ENCODE assay signal across 34 cellular contexts in genomic region chr1:172997941-172998361, GRCh38. TPM values are rescaled to one million over a fixed set of nuclear protein-coding genes. Genes with fewer than 3 reads are reported as not detected.
DNase-seq lines count a peak whose midpoint lies in the region; ATAC-seq, FAIRE-seq and TF ChIP-seq lines count a peak whose summit lies in the region.
"Had no signal": no experiment of that assay in that cellular context is flagged by ENCODE, and none has a peak within 500 bp of the region (broad histone marks: within the 10 kb centered on the region; RNA-seq: fewer than 3 reads in every experiment).

No MANE protein-coding gene starts in this region.

- H3K4me2 ChIP-seq in K562 (ENCODE audit: insufficient read depth, low read length) = no peak overlapping the region
- no peak overlapping the region for H3K4me2 ChIP-seq in mesenchymal stem cell (ENCODE audit: low read length, poor library complexity, severe bottlenecking)
- H3K4me2 ChIP-seq: BLaER1 had no signal

- no peak overlapping the region for H2AK5ac ChIP-seq in mesenchymal stem cell (ENCODE audit: low read length, severe bottlenecking)

- H3K27ac ChIP-seq in K562 (ENCODE audit: extremely low read depth, low read depth, low read length) (no peak overlapping the region), mesenchymal stem cell (ENCODE audit: low read length, poor library complexity, severe bottlenecking) (no peak overlapping the region)
- H3K27ac ChIP-seq: BLaER1, esophagus squamous epithelium, gastroesophageal sphincter, left lung, right atrium auricular region, RWPE1 had no signal

- DNase-seq in Daoy (ENCODE audit: low read depth) = peak; percentile 10
- peak; percentile 34 for DNase-seq in LHCN-M2 (ENCODE audit: low read depth)
- DNase-seq in K562 (ENCODE audit: extremely low read depth in 1 of 4, low spot score in 3 of 4) = no peak
- DNase-seq in mesenchymal stem cell = peak; percentile 41
- DNase-seq in globus pallidus (ENCODE audit: low spot score) = no peak
- DNase-seq in inferior parietal cortex (ENCODE audit: extremely low spot score) = no peak
- DNase-seq: activated CD4-positive, alpha-beta T cell treated with anti-CD3 and anti-CD28 coated beads, Interleukin-2, amount 10 ng/mL, durations not matched to agents 24 days and 14 days; activated effector memory CD4-positive, alpha-beta T cell treated with Interleukin-2 at 50 U/mL for 16 hours; activated naive CD8-positive, alpha-beta T cell treated with anti-CD3 and anti-CD28 coated beads, Interleukin-2, amount 10 ng/mL, durations not matched to agents 7 days and 5 days; cerebellar nuclear complex; dermis blood vessel endothelial cell; endodermal cell; esophagus squamous epithelium; hypothalamus; left lung; NCI-H146; NCI-H446 treated with DMSO at 0.1 percent for 48 hours; NCI-H774; posterior cingulate gyrus; stimulated activated CD4-positive, alpha-beta T cell treated with anti-CD3 and anti-CD28 coated beads, Interleukin-2, amount 100 ng/mL, for 24 hours; stimulated activated naive CD8-positive, alpha-beta T cell treated with anti-CD3 and anti-CD28 coated beads, Interleukin-15, Interleukin-2, amounts not matched to agents 100 U/mL and 50 U/mL, for 24 hours; T1000 had no signal

- no peak overlapping the region for H4K8ac ChIP-seq in mesenchymal stem cell (ENCODE audit: low read length)

- no peak for TF ChIP-seq POLR2A in K562 (conservative IDR thresholded peaks at IDR 0.05)

- no peak overlapping the region for H3K4ac ChIP-seq in mesenchymal stem cell (ENCODE audit: low read depth in 1 of 2, low read length in 2 of 2)

- H3K4me1 ChIP-seq in K562 (replicated peaks in 1 of 2; ENCODE audit: control insufficient read depth in 2 of 2, insufficient read depth in 2 of 2, low read length in 2 of 2) (no peaks in the 10 kb centered on the region), mesenchymal stem cell (ENCODE audit: control insufficient read depth, insufficient read depth, low read depth, low read length) (no peaks in the 10 kb centered on the region)
- H3K4me1 ChIP-seq: BLaER1, esophagus squamous epithelium, gastroesophageal sphincter, left lung, right atrium auricular region had no signal

- TF ChIP-seq CTCF in K562 (IDR thresholded peaks at IDR 0.05 in 2 of 3, conservative IDR thresholded peaks at IDR 0.05 in 1 of 3; ENCODE audit: insufficient read depth in 2 of 3, low read depth in 1 of 3, low read length in 3 of 3) = no peak

- no peak overlapping the region for H3K23ac ChIP-seq in mesenchymal stem cell (ENCODE audit: low read length in 2 of 2)

- H2BK12ac ChIP-seq in mesenchymal stem cell (ENCODE audit: low read length in 2 of 2) = no peak overlapping the region

- ATAC-seq in K562 = no peak
- no peak for ATAC-seq in GM21619 (IDR thresholded peaks at IDR 0.05; ENCODE audit: unreplicated experiment)
- ATAC-seq: gastroesophageal sphincter; HepG2; left lung; stimulated activated naive CD8-positive, alpha-beta T cell treated with anti-CD3 and anti-CD28 coated beads, Interleukin-15, Interleukin-2, amounts not matched to agents 100 U/mL and 50 U/mL, for 24 hours; WTC11 had no signal

- no peaks in the 10 kb centered on the region for H4K20me1 ChIP-seq in K562 (replicated peaks; ENCODE audit: control insufficient read depth, insufficient read depth, low read length)
- H4K20me1 ChIP-seq: BLaER1 had no signal

- no peak overlapping the region for H2AFZ ChIP-seq in K562 (ENCODE audit: low read depth, low read length)
- no peak overlapping the region for H2AFZ ChIP-seq in mesenchymal stem cell (ENCODE audit: low read depth, low read length)

- H3K9me3 ChIP-seq in K562 (replicated peaks; ENCODE audit: control insufficient read depth, insufficient read depth, low read depth, low read length) (no peaks in the 10 kb centered on the region), mesenchymal stem cell (ENCODE audit: control insufficient read depth, low read length) (peaks cover 13% of the 10 kb centered on the region)

- in situ Hi-C loops in K562 (cut with MboI) = no loop called here

- no peaks in the 10 kb centered on the region for H3K79me1 ChIP-seq in mesenchymal stem cell (replicated peaks; ENCODE audit: low read length, poor library complexity, severe bottlenecking)

- H3K4me3 ChIP-seq in K562 (no peak overlapping the region), mesenchymal stem cell (ENCODE audit: insufficient read depth in 1 of 2, low read depth in 1 of 2, low read length in 2 of 2) (no peak overlapping the region)
- H3K4me3 ChIP-seq: BLaER1, esophagus squamous epithelium, gastroesophageal sphincter, left lung, right atrium auricular region had no signal

- no peak overlapping the region for H4K91ac ChIP-seq in mesenchymal stem cell (ENCODE audit: low read length)

- TF ChIP-seq RAD21 in K562 (CRISPR knock-in tag; conservative IDR thresholded peaks at IDR 0.05 in 1 of 2, IDR thresholded peaks at IDR 0.05 in 1 of 2) = no peak

- intact Hi-C loops in K562 (cut with micrococcal nuclease) = no loop called here

- CTCF ChIA-PET in K562 (lab: Yijun Ruan, JAX; ENCODE audit: low intra/inter-chr PET ratio) = no interaction called here

- WGBS in K562 (ENCODE audit: insufficient coverage, low coverage, missing lambda C conversion rate) = 0% methylated on average over 2 of the region's 2 CpGs
- WGBS in mesenchymal stem cell = 80% methylated on average over 2 of the region's 2 CpGs

- no peak overlapping the region for H2BK15ac ChIP-seq in mesenchymal stem cell (ENCODE audit: low read depth, poor library complexity, severe bottlenecking)

- FAIRE-seq in K562 (lab: Jason Lieb, UNC) = no peak
- FAIRE-seq: HepG2 had no signal

- no peak overlapping the region for H2BK120ac ChIP-seq in mesenchymal stem cell (ENCODE audit: low read depth, low read length)

- H3K27me3 ChIP-seq in K562 (ENCODE audit: control insufficient read depth in 2 of 2, insufficient read depth in 2 of 2, low read length in 2 of 2) = no peaks in the 10 kb centered on the region
- no peaks in the 10 kb centered on the region for H3K27me3 ChIP-seq in mesenchymal stem cell (ENCODE audit: control insufficient read depth in 1 of 2, insufficient read depth in 1 of 2, low read length in 2 of 2)
- H3K27me3 ChIP-seq: BLaER1, esophagus squamous epithelium, gastroesophageal sphincter, left lung, right atrium auricular region had no signal

- H3K18ac ChIP-seq in mesenchymal stem cell (ENCODE audit: low read depth in 1 of 2, low read length in 2 of 2) = no peak overlapping the region

- no peaks in the 10 kb centered on the region for H3K9me1 ChIP-seq in K562 (ENCODE audit: control insufficient read depth, insufficient read depth, low read length)

- H2BK5ac ChIP-seq in mesenchymal stem cell (ENCODE audit: low read depth, low read length, poor library complexity, severe bottlenecking) = no peak overlapping the region

- no peaks in the 10 kb centered on the region for H3K36me3 ChIP-seq in K562 (ENCODE audit: control insufficient read depth, insufficient read depth, low read length)
- no peaks in the 10 kb centered on the region for H3K36me3 ChIP-seq in mesenchymal stem cell (ENCODE audit: control insufficient read depth in 1 of 2, insufficient read depth in 2 of 2, low read depth in 1 of 2, low read length in 2 of 2)
- H3K36me3 ChIP-seq: BLaER1, esophagus squamous epithelium, gastroesophageal sphincter, left lung, right atrium auricular region had no signal

- no peak overlapping the region for H3K14ac ChIP-seq in mesenchymal stem cell (ENCODE audit: low read length in 2 of 2)

- H3K9ac ChIP-seq in K562 (ENCODE audit: insufficient read depth in 1 of 2, low read depth in 2 of 2, low read length in 2 of 2) (no peak overlapping the region), mesenchymal stem cell (ENCODE audit: low read length) (no peak overlapping the region)
- H3K9ac ChIP-seq: BLaER1 had no signal

- no peak for TF ChIP-seq EP300 in K562 (IDR thresholded peaks at IDR 0.05; ENCODE audit: low read length)

- no TSS peak for BruUV-seq in K562 (replicated peaks; lab: Mats Ljungman, UMichigan)

- no peaks in the 10 kb centered on the region for H3K79me2 ChIP-seq in K562 (ENCODE audit: control insufficient read depth, insufficient read depth, low read length)

- POLR2A ChIA-PET in K562 (lab: Yijun Ruan, JAX) = interaction anchor here (0.7 kb wide), 1 partner anchor 233 kb away, joined by 3 read pairs; no protein-coding TSS in a partner anchor

TF ChIP-seq in K562, 482 proteins besides CTCF, POLR2A, EP300 and RAD21:
- TF ChIP-seq FOSL1 (tag; conservative IDR thresholded peaks at IDR 0.05) (peak; percentile 53), ATF4 (CRISPR knock-in tag; IDR thresholded peaks at IDR 0.05) (no peak), ZNF232 (CRISPR knock-in tag; IDR thresholded peaks at IDR 0.05) (no peak), DPF2 (IDR thresholded peaks at IDR 0.05) (no peak), XRCC3 (IDR thresholded peaks at IDR 0.05) (no peak)

RNA-seq across cellular contexts. Expression of gene TNFSF18, which starts 52.8 kb away (rescaled TPM):
- total RNA-seq in Daoy (2014; rRNA removed; shearing (Covaris generic)) = 1.0 and 1.2 TPM in 2 replicates
- 0.57 and 0.90 TPM in 2 replicates for total RNA-seq in LHCN-M2 (2014; rRNA removed)
- polyA plus RNA-seq in LHCN-M2 (2012) = 1.9 TPM
- not detected in 2 replicates for total RNA-seq in K562 (2011; cell fraction: chromatin; rRNA removed; ENCODE audit: low replicate concordance)
- total RNA-seq in K562 (2011; cell fraction: nucleolus; rRNA removed) = not detected in 2 replicates
- total RNA-seq in K562 (2011; cell fraction: nucleoplasm; rRNA removed) = not detected in 2 replicates
- not detected in 2 replicates for total RNA-seq in K562 (2014; rRNA removed)
- not detected in 2 replicates for total RNA-seq in K562 (2014; rRNA removed; fragmentation: Illumina TruSeq; extraction: Trizol)
- not detected in 2 replicates for total RNA-seq in K562 (2015; rRNA removed; fragmentation: Illumina TruSeq; extraction: Trizol)
- not detected in 2 replicates for total RNA-seq in K562 (2021)
- polyA plus RNA-seq in K562 (2011; rRNA removed) = not detected in 2 replicates
- not detected in 2 replicates for polyA plus RNA-seq in K562 (2011; cell fraction: cytosol; rRNA removed)
- polyA plus RNA-seq in K562 (2011; cell fraction: nucleus; rRNA removed) = not detected in 2 replicates
- not detected in 2 replicates for polyA plus RNA-seq in K562 (2012)
- polyA plus RNA-seq in K562 (2014; fragmentation: Illumina TruSeq; extraction: Trizol) = not detected in 2 replicates
- not detected for polyA plus RNA-seq in K562 (2014; fragmentation: Nextera tagmentation; extraction: Ambion mirVana)
- not detected in 2 replicates for polyA plus RNA-seq in K562 (2014; rRNA removed)
- not detected in 2 replicates for polyA minus RNA-seq in K562 (2011; rRNA and poly(A)+ RNA removed)
- polyA minus RNA-seq in K562 (2011; cell fraction: cytosol; rRNA and poly(A)+ RNA removed) = not detected in 2 replicates
- not detected in 2 replicates for polyA minus RNA-seq in K562 (2011; cell fraction: nucleus; rRNA and poly(A)+ RNA removed)
- polyA plus RNA-seq in mesenchymal stem cell (2013, experiment 1 of 2) = 16.0 TPM
- 16.1 TPM for polyA plus RNA-seq in mesenchymal stem cell (2013, experiment 2 of 2)
- total RNA-seq: activated CD4-positive, alpha-beta T cell treated with anti-CD3 and anti-CD28 coated beads, Interleukin-2, amount 10 ng/mL, durations not matched to agents 24 days and 14 days; activated CD8-positive, alpha-beta memory T cell treated with anti-CD3 and anti-CD28 coated beads for 36 hours; activated naive CD8-positive, alpha-beta T cell treated with anti-CD3 and anti-CD28 coated beads, Interleukin-2, amount 10 ng/mL, durations not matched to agents 7 days and 5 days; endodermal cell; G401; HepG2; mesenteric fat pad; right atrium auricular region; SK-MEL-5; WTC11 had no signal
- polyA plus RNA-seq: HepG2, urinary bladder had no signal

Comparison
In these comparisons a context has a peak if more than half of its experiments do, and no peak if none do; other contexts are left out.
1. DNase-seq: peak in Daoy (single experiment), LHCN-M2 (single experiment) and mesenchymal stem cell (single experiment); none in K562 (0 of 4), globus pallidus (single experiment) and inferior parietal cortex (single experiment).